10 cellular contexts compared by ENCODE assay signal in the genomic region with DNA sequence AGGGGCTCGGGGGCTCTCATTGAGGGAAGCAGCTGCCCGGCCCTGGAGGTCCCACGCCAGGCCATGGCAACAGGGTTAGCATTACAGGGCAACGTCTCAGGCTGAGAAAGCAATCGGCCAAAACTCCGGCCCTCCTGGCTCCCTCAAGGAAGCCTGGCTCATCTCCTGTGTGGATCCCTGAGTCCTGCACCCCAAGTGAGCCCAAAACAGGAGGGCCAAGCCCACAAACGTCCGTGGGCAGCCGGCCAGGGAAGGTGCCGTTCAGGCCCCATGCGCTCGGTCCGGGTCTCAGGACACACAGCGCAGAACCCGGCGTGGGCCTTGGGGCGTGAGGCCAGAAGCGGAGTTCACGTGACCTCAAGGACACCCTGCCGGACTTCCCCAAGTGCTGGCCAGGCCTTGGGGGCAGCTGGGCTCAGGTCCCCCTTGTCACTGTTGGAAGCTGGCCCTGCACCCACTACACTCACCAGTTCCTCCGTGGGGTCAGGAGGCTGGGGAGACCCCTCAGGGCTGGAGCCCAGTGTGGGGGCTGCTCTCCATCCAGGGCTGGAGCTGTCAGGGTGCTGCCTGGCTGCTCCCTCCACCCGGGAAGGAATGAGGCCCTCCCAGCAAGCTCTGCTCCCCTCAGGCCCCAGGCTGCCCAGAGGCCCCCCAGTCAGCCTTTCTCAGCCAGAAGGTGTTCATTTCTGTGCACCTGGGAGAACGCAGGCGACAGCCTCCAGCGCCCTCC. TPM values are rescaled to one million over a fixed set of nuclear protein-coding genes. Genes with fewer than 3 reads are reported as not detected.
DNase-seq lines count a peak whose midpoint lies in the region; ATAC-seq and TF ChIP-seq lines count a peak whose summit lies in the region.
"Had no signal": no experiment of that assay in that cellular context is flagged by ENCODE, and none has a peak within 500 bp of the region (broad histone marks: within the 10 kb centered on the region; RNA-seq: fewer than 3 reads in every experiment).

No MANE protein-coding gene starts in this region.

- H3K4me3 ChIP-seq in fibroblast of mammary gland (ENCODE audit: control insufficient read depth, low read depth, low read length) (no peak overlapping the region), A673 (ENCODE audit: low read depth, low read length, poor library complexity, severe bottlenecking) (no peak overlapping the region)

- H3K9me3 ChIP-seq in A673 (ENCODE audit: low read depth, low read length, poor library complexity, severe bottlenecking) = no peaks in the 10 kb centered on the region

- peaks cover 10 to 16% (median 16%) of the 10 kb centered on the region in 3 donors for H3K4me1 Mint-ChIP-seq in IgD-negative memory B cell

- ATAC-seq in sciatic nerve = peak; percentile 59

- H3K4me3 Mint-ChIP-seq in IgD-negative memory B cell = no peak overlapping the region

- POLR2A ChIA-PET in A673 (lab: Charles Lee; ENCODE audit: low non-redundant PET) = no interaction called here

- H3K27me3 Mint-ChIP-seq in IgD-negative memory B cell = no peaks in the 10 kb centered on the region

- H3K27ac Mint-ChIP-seq in IgD-negative memory B cell = peak overlapping the region in 2 of 3 donors; percentile 50 to 72

- peaks cover 0 to 5% (median 0%) of the 10 kb centered on the region in 3 donors for H3K9me3 Mint-ChIP-seq in IgD-negative memory B cell

- CTCF ChIA-PET in A673 (lab: Charles Lee) = no interaction called here

- no TSS peak for BruUV-seq in A673 (replicated peaks; lab: Mats Ljungman, UMichigan)

- H3K36me3 ChIP-seq in A673 (ENCODE audit: insufficient read depth, low read length, poor library complexity, severe bottlenecking) = no peaks in the 10 kb centered on the region

- intact Hi-C loops in sciatic nerve (cut with DNase I) (loop anchor here (2.0 to 10.0 kb wide), 2 partner anchors 64 to 256 kb away; no protein-coding TSS in a partner anchor), A673 (cut with micrococcal nuclease; ENCODE audit: unreplicated experiment) (loop anchor here (2.0 to 5.0 kb wide), 2 partner anchors 64 to 248 kb away; no protein-coding TSS in a partner anchor)

- peak; percentile 20 for DNase-seq in DMS 273 (lab: John Stamatoyannopoulos, UW; ENCODE audit: unreplicated experiment)
- DNase-seq in DMS 273 treated with DMSO at 0.1 percent for 48 hours (lab: John Stamatoyannopoulos, UW) = no peak
- peak; percentile 14 for DNase-seq in fibroblast of mammary gland (ENCODE audit: low read depth)
- peak; percentile 79 for DNase-seq in sciatic nerve (ENCODE audit: low spot score)
- no peak for DNase-seq in NCI-H524 treated with DMSO at 0.1 percent for 48 hours (lab: John Stamatoyannopoulos, UW)
- no peak for DNase-seq in NCI-H1436 treated with DMSO at 0.1 percent for 48 hours (lab: John Stamatoyannopoulos, UW)
- DNase-seq in A673 (ENCODE audit: low spot score) = no peak
- DNase-seq: NCI-H2081 treated with DMSO at 0.1 percent for 48 hours had no signal

- H3K4me1 ChIP-seq in A673 (ENCODE audit: insufficient read depth, low read length, poor library complexity, severe bottlenecking) = peaks cover 15% of the 10 kb centered on the region

- H3K27me3 ChIP-seq in A673 (replicated peaks; ENCODE audit: insufficient read depth, low read depth, low read length, poor library complexity) = no peaks in the 10 kb centered on the region

- H3K36me3 Mint-ChIP-seq in IgD-negative memory B cell = no peaks in the 10 kb centered on the region

- H3K27ac ChIP-seq in A673 (ENCODE audit: low read depth, low read length, poor library complexity, severe bottlenecking) = no peak overlapping the region
- H3K27ac ChIP-seq: 22Rv1 had no signal

- no peak for TF ChIP-seq CTCF in fibroblast of mammary gland (conservative IDR thresholded peaks at IDR 0.05; ENCODE audit: control insufficient read depth, insufficient read depth, low read depth, low read length)
- no peak for TF ChIP-seq CTCF in A673 (conservative IDR thresholded peaks at IDR 0.05; ENCODE audit: low read depth, low read length)

RNA-seq across cellular contexts. Expression of a gene that starts 7.9 kb away (rescaled TPM):
- 9.0 TPM for polyA plus RNA-seq in IgD-negative memory B cell
- total RNA-seq in sciatic nerve (13.3 TPM), A673 (2021) (18.6 and 21.2 TPM in 2 replicates)

RNA-seq across cellular contexts. Expression of a gene that starts 57.1 kb away (rescaled TPM):
- polyA plus RNA-seq in IgD-negative memory B cell = 14.5 TPM
- total RNA-seq in sciatic nerve (12.4 TPM), A673 (2021) (11.5 and 12.2 TPM in 2 replicates)

Comparison
In these comparisons a context has a peak if more than half of its experiments do, and no peak if none do; other contexts are left out.
1. DNase-seq: peak in DMS 273 (single experiment), fibroblast of mammary gland (single experiment) and sciatic nerve (single experiment); none in DMS 273 treated with DMSO at 0.1 percent for 48 hours (single experiment), NCI-H524 treated with DMSO at 0.1 percent for 48 hours (single experiment), NCI-H1436 treated with DMSO at 0.1 percent for 48 hours (single experiment) and A673 (single experiment).